In genomic region chr20:20205862-20206236, GRCh38 we compare ENCODE assay signal across 18 cellular contexts.
DNase-seq lines count a peak whose midpoint lies in the region; ATAC-seq, FAIRE-seq and TF ChIP-seq lines count a peak whose summit lies in the region.
"Had no signal": no experiment of that assay in that cellular context is flagged by ENCODE, and none has a peak within 500 bp of the region (broad histone marks: within the 10 kb centered on the region; RNA-seq: fewer than 3 reads in every experiment).

No MANE protein-coding gene starts in this region.

- peak overlapping the region in 1 of 2 donors; percentile 57 for H3K27ac ChIP-seq in breast epithelium
- H3K27ac ChIP-seq in kidney (ENCODE audit: low read depth in 2 of 2, low read length in 2 of 2), result peak overlapping the region; percentile 38 to 48
- H3K27ac ChIP-seq in coronary artery, result no peak overlapping the region
- H3K27ac ChIP-seq: C4-2B, SJSA1 had no signal

- intact Hi-C loops in MCF 10A (cut with micrococcal nuclease) (no loop called here), breast epithelium (cut with DNase I; ENCODE audit: low total_unique reads) (no loop called here), kidney (cut with DNase I) (no loop called here)

- TF ChIP-seq CTCF in MCF 10A (IDR thresholded peaks at IDR 0.05; ENCODE audit: unreplicated experiment), result no peak
- no peak for TF ChIP-seq CTCF in breast epithelium (IDR thresholded peaks at IDR 0.05)
- no peak for TF ChIP-seq CTCF in kidney (IDR thresholded peaks at IDR 0.05; ENCODE audit: borderline replicate concordance, extremely low read depth, insufficient read depth)
- TF ChIP-seq CTCF in coronary artery (IDR thresholded peaks at IDR 0.05), result no peak

- POLR2A ChIA-PET in MCF 10A (lab: Yijun Ruan, JAX), result interaction anchor here (0.6 to 1.6 kb wide), 3 partner anchors 23 to 122 kb away, joined by 3 to 6 read pairs (median 3); no protein-coding TSS in a partner anchor

- peaks cover 25% of the 10 kb centered on the region for H3K4me1 Mint-ChIP-seq in MCF 10A (ENCODE audit: insufficient read depth, unreplicated experiment)
- peaks cover 4% of the 10 kb centered on the region for H3K4me1 Mint-ChIP-seq in stimulated activated memory B cell treated with anti-CD40 and anti-IgM and Interleukin-4, amounts not matched to agents 10 μg/mL and 1 μg/mL and 100 μg/mL, for 72 hours

- ATAC-seq in stimulated activated memory B cell treated with anti-CD40 and anti-IgM and Interleukin-4, amounts not matched to agents 10 μg/mL and 1 μg/mL and 100 μg/mL, for 72 hours, result no peak
- ATAC-seq: Right ventricle myocardium inferior had no signal

- DNase-seq in MCF 10A (ENCODE audit: unreplicated experiment) (peak; percentile 20), breast epithelium (ENCODE audit: low spot score in 2 of 2) (no peak), NCI-H2171 (lab: John Stamatoyannopoulos, UW) (peak; percentile 84), kidney (no peak), NCI-H774 (lab: John Stamatoyannopoulos, UW) (no peak), coronary artery (ENCODE audit: low spot score) (no peak)
- DNase-seq: Calu3; CD8-positive, alpha-beta memory T cell; GOT3; HCEC 1CT; KBM-7; NCI-H524; T-helper 1 cell had no signal

- H3K4me3 Mint-ChIP-seq in MCF 10A (ENCODE audit: unreplicated experiment), result no peak overlapping the region
- no peak overlapping the region for H3K4me3 Mint-ChIP-seq in stimulated activated memory B cell treated with anti-CD40 and anti-IgM and Interleukin-4, amounts not matched to agents 10 μg/mL and 1 μg/mL and 100 μg/mL, for 72 hours
- H3K4me3 Mint-ChIP-seq: CD8-positive, alpha-beta memory T cell had no signal

- TF ChIP-seq POLR2A in breast epithelium (IDR thresholded peaks at IDR 0.05), result no peak

- H3K4me3 ChIP-seq in breast epithelium (no peak overlapping the region), kidney (ENCODE audit: low read length in 2 of 2) (no peak overlapping the region), coronary artery (no peak overlapping the region)
- H3K4me3 ChIP-seq: SJSA1 had no signal

- peaks cover 6% of the 10 kb centered on the region for H3K36me3 Mint-ChIP-seq in MCF 10A (ENCODE audit: insufficient read depth, unreplicated experiment)
- H3K36me3 Mint-ChIP-seq in stimulated activated memory B cell treated with anti-CD40 and anti-IgM and Interleukin-4, amounts not matched to agents 10 μg/mL and 1 μg/mL and 100 μg/mL, for 72 hours, result no peaks in the 10 kb centered on the region
- H3K36me3 Mint-ChIP-seq: CD8-positive, alpha-beta memory T cell had no signal

- FAIRE-seq in kidney (lab: Jason Lieb, UNC), result no peak
- FAIRE-seq: A204.1 had no signal

- CTCF ChIA-PET in MCF 10A (lab: Yijun Ruan, JAX), result interaction anchor here (1.0 to 1.4 kb wide), 3 partner anchors 18 to 38 kb away, joined by 3 to 4 read pairs (median 3); no protein-coding TSS in a partner anchor

- no peaks in the 10 kb centered on the region for H3K9me3 ChIP-seq in breast epithelium
- no peaks in the 10 kb centered on the region for H3K9me3 ChIP-seq in kidney (ENCODE audit: control insufficient read depth in 1 of 2, low read length in 2 of 2)
- H3K9me3 ChIP-seq: SJSA1 had no signal

- no TSS peak for BruUV-seq in MCF 10A (replicated peaks; lab: Mats Ljungman, UMichigan)

- H3K36me3 ChIP-seq in breast epithelium (no peaks in the 10 kb centered on the region), kidney (ENCODE audit: control insufficient read depth in 1 of 2, insufficient read depth in 2 of 2, low read length in 2 of 2) (no peaks in the 10 kb centered on the region)
- H3K36me3 ChIP-seq: SJSA1 had no signal

- no peaks in the 10 kb centered on the region for H3K27me3 ChIP-seq in breast epithelium
- H3K27me3 ChIP-seq: SJSA1 had no signal

- H3K9me3 Mint-ChIP-seq in MCF 10A (ENCODE audit: unreplicated experiment), result no peaks in the 10 kb centered on the region
- no peaks in the 10 kb centered on the region for H3K9me3 Mint-ChIP-seq in stimulated activated memory B cell treated with anti-CD40 and anti-IgM and Interleukin-4, amounts not matched to agents 10 μg/mL and 1 μg/mL and 100 μg/mL, for 72 hours
- H3K9me3 Mint-ChIP-seq: CD8-positive, alpha-beta memory T cell had no signal

- H3K4me1 ChIP-seq in breast epithelium (no peaks in the 10 kb centered on the region), kidney (ENCODE audit: control insufficient read depth in 1 of 2, insufficient read depth in 1 of 2, low read depth in 1 of 2, low read length in 2 of 2) (peaks cover 0 to 2% of the 10 kb centered on the region in 2 donors)
- H3K4me1 ChIP-seq: SJSA1 had no signal

- no peak overlapping the region for H3K9ac ChIP-seq in kidney (ENCODE audit: low read length in 2 of 2)

- no peaks in the 10 kb centered on the region for H3K27me3 Mint-ChIP-seq in MCF 10A (ENCODE audit: insufficient read depth, unreplicated experiment)
- peaks cover 44% of the 10 kb centered on the region for H3K27me3 Mint-ChIP-seq in stimulated activated memory B cell treated with anti-CD40 and anti-IgM and Interleukin-4, amounts not matched to agents 10 μg/mL and 1 μg/mL and 100 μg/mL, for 72 hours

- H3K27ac Mint-ChIP-seq in MCF 10A (ENCODE audit: low read depth, unreplicated experiment), result peak overlapping the region; percentile 29
- H3K27ac Mint-ChIP-seq in stimulated activated memory B cell treated with anti-CD40 and anti-IgM and Interleukin-4, amounts not matched to agents 10 μg/mL and 1 μg/mL and 100 μg/mL, for 72 hours, result no peak overlapping the region
- H3K27ac Mint-ChIP-seq: CD8-positive, alpha-beta memory T cell had no signal

Comparison
In these comparisons a context has a peak if more than half of its experiments do, and no peak if none do; other contexts are left out.
1. DNase-seq: peak in MCF 10A (single experiment) and NCI-H2171 (single experiment); none in breast epithelium (0 of 2), kidney (single experiment), NCI-H774 (single experiment) and coronary artery (single experiment).
2. H3K27ac ChIP-seq: peak in kidney (2 of 2); none in coronary artery (0 of 2).